1 cellular context compared by ENCODE assay signal in genomic region chr20:5864428-5864827, GRCh38.
TF ChIP-seq lines count a peak whose summit lies in the region.

No MANE protein-coding gene starts in this region.

TF ChIP-seq in SK-N-SH, 30 proteins besides CTCF, POLR2A, EP300 and RAD21 (continued from another document):
- TF ChIP-seq, protein P1, sequence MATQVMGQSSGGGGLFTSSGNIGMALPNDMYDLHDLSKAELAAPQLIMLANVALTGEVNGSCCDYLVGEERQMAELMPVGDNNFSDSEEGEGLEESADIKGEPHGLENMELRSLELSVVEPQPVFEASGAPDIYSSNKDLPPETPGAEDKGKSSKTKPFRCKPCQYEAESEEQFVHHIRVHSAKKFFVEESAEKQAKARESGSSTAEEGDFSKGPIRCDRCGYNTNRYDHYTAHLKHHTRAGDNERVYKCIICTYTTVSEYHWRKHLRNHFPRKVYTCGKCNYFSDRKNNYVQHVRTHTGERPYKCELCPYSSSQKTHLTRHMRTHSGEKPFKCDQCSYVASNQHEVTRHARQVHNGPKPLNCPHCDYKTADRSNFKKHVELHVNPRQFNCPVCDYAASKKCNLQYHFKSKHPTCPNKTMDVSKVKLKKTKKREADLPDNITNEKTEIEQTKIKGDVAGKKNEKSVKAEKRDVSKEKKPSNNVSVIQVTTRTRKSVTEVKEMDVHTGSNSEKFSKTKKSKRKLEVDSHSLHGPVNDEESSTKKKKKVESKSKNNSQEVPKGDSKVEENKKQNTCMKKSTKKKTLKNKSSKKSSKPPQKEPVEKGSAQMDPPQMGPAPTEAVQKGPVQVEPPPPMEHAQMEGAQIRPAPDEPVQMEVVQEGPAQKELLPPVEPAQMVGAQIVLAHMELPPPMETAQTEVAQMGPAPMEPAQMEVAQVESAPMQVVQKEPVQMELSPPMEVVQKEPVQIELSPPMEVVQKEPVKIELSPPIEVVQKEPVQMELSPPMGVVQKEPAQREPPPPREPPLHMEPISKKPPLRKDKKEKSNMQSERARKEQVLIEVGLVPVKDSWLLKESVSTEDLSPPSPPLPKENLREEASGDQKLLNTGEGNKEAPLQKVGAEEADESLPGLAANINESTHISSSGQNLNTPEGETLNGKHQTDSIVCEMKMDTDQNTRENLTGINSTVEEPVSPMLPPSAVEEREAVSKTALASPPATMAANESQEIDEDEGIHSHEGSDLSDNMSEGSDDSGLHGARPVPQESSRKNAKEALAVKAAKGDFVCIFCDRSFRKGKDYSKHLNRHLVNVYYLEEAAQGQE (IDR thresholded peaks at IDR 0.05; ENCODE audit: low read depth, low read length) = no peak
- no peak for TF ChIP-seq NRF1 (IDR thresholded peaks at IDR 0.05; ENCODE audit: low read depth, low read length)
- no peak for TF ChIP-seq USF1 (IDR thresholded peaks at IDR 0.05; ENCODE audit: borderline replicate concordance, low read depth)
- no peak for TF ChIP-seq GATA2 (CRISPR knock-in tag; IDR thresholded peaks at IDR 0.05)
- no peak for TF ChIP-seq TEAD4 (IDR thresholded peaks at IDR 0.05; ENCODE audit: borderline replicate concordance, insufficient read depth)
- no peak for TF ChIP-seq IRF3 (IDR thresholded peaks at IDR 0.05; ENCODE audit: low read depth, low read length)
- no peak for TF ChIP-seq RCOR1 (IDR thresholded peaks at IDR 0.05; ENCODE audit: low read length)
- TF ChIP-seq ELF1 (IDR thresholded peaks at IDR 0.05) = no peak
- TF ChIP-seq POLR2AphosphoS5 (IDR thresholded peaks at IDR 0.05; ENCODE audit: low read depth, low read length) = no peak
- no peak for TF ChIP-seq SMC3 (IDR thresholded peaks at IDR 0.05; ENCODE audit: low read depth, low read length)
- TF ChIP-seq TAF1 (IDR thresholded peaks at IDR 0.05; ENCODE audit: borderline replicate concordance, low read depth, low read length) = no peak
- TF ChIP-seq JUND (IDR thresholded peaks at IDR 0.05) = no peak
